19 cellular contexts compared by ENCODE assay signal in genomic region chr1:202994756-202995155, GRCh38. TPM values are rescaled to one million over a fixed set of nuclear protein-coding genes. Genes with fewer than 3 reads are reported as not detected.
DNase-seq lines count a peak whose midpoint lies in the region; ATAC-seq lines count a peak whose summit lies in the region.
"Had no signal": no experiment of that assay in that cellular context is flagged by ENCODE, and none has a peak within 500 bp of the region (broad histone marks: within the 10 kb centered on the region; RNA-seq: fewer than 3 reads in every experiment).

No MANE protein-coding gene starts in this region.

- no peaks in the 10 kb centered on the region for H3K4me1 ChIP-seq in trophoblast cell (ENCODE audit: control insufficient read depth in 1 of 2, insufficient read depth in 2 of 2, low read length in 2 of 2)

- H4K91ac ChIP-seq in trophoblast cell (ENCODE audit: low read depth, low read length), result no peak overlapping the region

- H2BK120ac ChIP-seq in trophoblast cell (ENCODE audit: insufficient read depth, low read length, poor library complexity), result no peak overlapping the region

- H3K27ac Mint-ChIP-seq in activated naive CD8-positive, alpha-beta T cell treated with anti-CD3 and anti-CD28 coated beads, Interleukin-2, amount 50 U/mL, for 24 hours, result no peak overlapping the region
- no peak overlapping the region for H3K27ac Mint-ChIP-seq in activated naive CD8-positive, alpha-beta T cell treated with anti-CD3 and anti-CD28 coated beads for 36 hours
- H3K27ac Mint-ChIP-seq in dendritic cell treated with granulocyte-macrophage colony-stimulating factor and Interleukin-4, amounts not matched to agents 40 ng/mL and 50 ng/mL, for 4 days, result peak overlapping the region; percentile 50
- H3K27ac Mint-ChIP-seq: CD4-positive, CD25-positive, alpha-beta regulatory T cell; CD8-positive, alpha-beta T cell had no signal

- no peak overlapping the region for H3K4me3 ChIP-seq in trophoblast cell (ENCODE audit: low read depth, low read length)
- H3K4me3 ChIP-seq: GM12878, HAP-1 had no signal

- intact Hi-C loops in dendritic cell treated with granulocyte-macrophage colony-stimulating factor and Interleukin-4, amounts not matched to agents 40 ng/mL and 50 ng/mL, for 4 days (cut with micrococcal nuclease), result loop anchor here (10.0 kb wide), 1 partner anchor 240 kb away; no protein-coding TSS in a partner anchor

- no peaks in the 10 kb centered on the region for H3K27me3 ChIP-seq in trophoblast cell (ENCODE audit: insufficient read depth, low read length)

- no peak overlapping the region for H3K23ac ChIP-seq in trophoblast cell (ENCODE audit: low read length)

- no peak overlapping the region for H3K14ac ChIP-seq in trophoblast cell (ENCODE audit: low read length)

- H3K4me2 ChIP-seq in trophoblast cell (ENCODE audit: low read length), result no peak overlapping the region

- H4K8ac ChIP-seq in trophoblast cell (ENCODE audit: low read depth, low read length), result no peak overlapping the region

- no peaks in the 10 kb centered on the region for H3K36me3 Mint-ChIP-seq in activated naive CD8-positive, alpha-beta T cell treated with anti-CD3 and anti-CD28 coated beads, Interleukin-2, amount 50 U/mL, for 24 hours (ENCODE audit: low read depth)
- H3K36me3 Mint-ChIP-seq in activated naive CD8-positive, alpha-beta T cell treated with anti-CD3 and anti-CD28 coated beads for 36 hours, result no peaks in the 10 kb centered on the region
- H3K36me3 Mint-ChIP-seq in dendritic cell treated with granulocyte-macrophage colony-stimulating factor and Interleukin-4, amounts not matched to agents 40 ng/mL and 50 ng/mL, for 4 days (ENCODE audit: low read depth), result no peaks in the 10 kb centered on the region
- H3K36me3 Mint-ChIP-seq: CD4-positive, CD25-positive, alpha-beta regulatory T cell; CD8-positive, alpha-beta T cell had no signal

- no peak overlapping the region for H2AFZ ChIP-seq in trophoblast cell (ENCODE audit: insufficient read depth, low read length, poor library complexity)

- peaks cover 27% of the 10 kb centered on the region for H3K27me3 Mint-ChIP-seq in activated naive CD8-positive, alpha-beta T cell treated with anti-CD3 and anti-CD28 coated beads, Interleukin-2, amount 50 U/mL, for 24 hours
- peaks cover 41% of the 10 kb centered on the region for H3K27me3 Mint-ChIP-seq in activated naive CD8-positive, alpha-beta T cell treated with anti-CD3 and anti-CD28 coated beads for 36 hours
- H3K27me3 Mint-ChIP-seq in dendritic cell treated with granulocyte-macrophage colony-stimulating factor and Interleukin-4, amounts not matched to agents 40 ng/mL and 50 ng/mL, for 4 days, result no peaks in the 10 kb centered on the region

- H2BK5ac ChIP-seq in trophoblast cell (ENCODE audit: low read depth, low read length, poor library complexity), result no peak overlapping the region

- no peak overlapping the region for H3K9ac ChIP-seq in trophoblast cell (ENCODE audit: low read length)

- no peak overlapping the region for H3K27ac ChIP-seq in trophoblast cell (ENCODE audit: low read depth, low read length)

- no peak overlapping the region for H2BK12ac ChIP-seq in trophoblast cell (ENCODE audit: low read length)

- no peak for DNase-seq in activated naive CD8-positive, alpha-beta T cell treated with anti-CD3 and anti-CD28 coated beads, Interleukin-2, amount 50 U/mL, for 24 hours
- no peak for DNase-seq in activated naive CD8-positive, alpha-beta T cell treated with anti-CD3 and anti-CD28 coated beads for 36 hours
- peak; percentile 27 for DNase-seq in M059J (ENCODE audit: low read depth)
- DNase-seq in SW480 (ENCODE audit: low spot score), result peak; percentile 14
- no peak for DNase-seq in trophoblast cell
- no peak for DNase-seq in 8988T
- DNase-seq: C1 segment of cervical spinal cord; Caco-2; CD4-positive, CD25-positive, alpha-beta regulatory T cell; CD8-positive, alpha-beta T cell; DMS 273 treated with DMSO at 0.1 percent for 48 hours; DMS79; EL; GDM1; GOT3 had no signal

- H3K4ac ChIP-seq in trophoblast cell (ENCODE audit: low read depth, low read length), result no peak overlapping the region

- H3K9me3 Mint-ChIP-seq in activated naive CD8-positive, alpha-beta T cell treated with anti-CD3 and anti-CD28 coated beads, Interleukin-2, amount 50 U/mL, for 24 hours, result no peaks in the 10 kb centered on the region
- no peaks in the 10 kb centered on the region for H3K9me3 Mint-ChIP-seq in activated naive CD8-positive, alpha-beta T cell treated with anti-CD3 and anti-CD28 coated beads for 36 hours
- H3K9me3 Mint-ChIP-seq in dendritic cell treated with granulocyte-macrophage colony-stimulating factor and Interleukin-4, amounts not matched to agents 40 ng/mL and 50 ng/mL, for 4 days, result peaks cover 8% of the 10 kb centered on the region
- H3K9me3 Mint-ChIP-seq: CD8-positive, alpha-beta T cell had no signal

- H3K18ac ChIP-seq in trophoblast cell (ENCODE audit: low read length), result no peak overlapping the region

- no peaks in the 10 kb centered on the region for H3K79me2 ChIP-seq in trophoblast cell (ENCODE audit: control insufficient read depth, insufficient read depth, low read length, poor library complexity)

- H2AK5ac ChIP-seq in trophoblast cell (ENCODE audit: low read length), result no peak overlapping the region

- H3K36me3 ChIP-seq in trophoblast cell (ENCODE audit: control insufficient read depth in 1 of 2, insufficient read depth in 2 of 2, low read length in 2 of 2), result no peaks in the 10 kb centered on the region
- H3K36me3 ChIP-seq: HAP-1 had no signal

- H3K79me1 ChIP-seq in trophoblast cell (ENCODE audit: low read length), result no peaks in the 10 kb centered on the region

- peak overlapping the region; percentile 7 for H3K4me3 Mint-ChIP-seq in activated naive CD8-positive, alpha-beta T cell treated with anti-CD3 and anti-CD28 coated beads, Interleukin-2, amount 50 U/mL, for 24 hours
- H3K4me3 Mint-ChIP-seq in activated naive CD8-positive, alpha-beta T cell treated with anti-CD3 and anti-CD28 coated beads for 36 hours, result no peak overlapping the region
- no peak overlapping the region for H3K4me3 Mint-ChIP-seq in dendritic cell treated with granulocyte-macrophage colony-stimulating factor and Interleukin-4, amounts not matched to agents 40 ng/mL and 50 ng/mL, for 4 days
- H3K4me3 Mint-ChIP-seq: CD4-positive, CD25-positive, alpha-beta regulatory T cell; CD8-positive, alpha-beta T cell had no signal

- peaks cover 5% of the 10 kb centered on the region for H3K4me1 Mint-ChIP-seq in activated naive CD8-positive, alpha-beta T cell treated with anti-CD3 and anti-CD28 coated beads, Interleukin-2, amount 50 U/mL, for 24 hours
- peaks cover 4% of the 10 kb centered on the region for H3K4me1 Mint-ChIP-seq in activated naive CD8-positive, alpha-beta T cell treated with anti-CD3 and anti-CD28 coated beads for 36 hours
- peaks cover 63% of the 10 kb centered on the region for H3K4me1 Mint-ChIP-seq in dendritic cell treated with granulocyte-macrophage colony-stimulating factor and Interleukin-4, amounts not matched to agents 40 ng/mL and 50 ng/mL, for 4 days (ENCODE audit: low read depth)

- WGBS in trophoblast cell (ENCODE audit: extremely low coverage, insufficient coverage, insufficient read length), result no CpG with 5 or more reads among the region's 3 CpGs

- H4K12ac ChIP-seq in trophoblast cell (ENCODE audit: low read depth, low read length), result no peak overlapping the region

- ATAC-seq in activated naive CD8-positive, alpha-beta T cell treated with anti-CD3 and anti-CD28 coated beads, Interleukin-2, amount 50 U/mL, for 24 hours, result no peak
- ATAC-seq in HG03159 (IDR thresholded peaks at IDR 0.05; ENCODE audit: unreplicated experiment), result no peak
- ATAC-seq: CD8-positive, alpha-beta T cell; GM12878 had no signal

- H3K9me3 ChIP-seq in trophoblast cell (ENCODE audit: insufficient read depth, low read depth, low read length), result no peaks in the 10 kb centered on the region
- H3K9me3 ChIP-seq: HAP-1 had no signal

RNA-seq across cellular contexts. Expression of gene TMEM183A, which starts 12.4 kb away (rescaled TPM):
- 10 to 100 TPM; 81.4 to 81.9 TPM for total RNA-seq in activated naive CD8-positive, alpha-beta T cell treated with anti-CD3 and anti-CD28 coated beads for 36 hours
- total RNA-seq in M059J (2014; rRNA removed; shearing (Covaris generic)), result 84.6 and 99.6 TPM in 2 replicates
- polyA plus RNA-seq in trophoblast cell (2013), result 46.3 and 46.7 TPM in 2 replicates

RNA-seq across cellular contexts. Expression of gene CYB5R1, which starts 27.7 kb away (rescaled TPM):
- 10 to 100 TPM; 18.3 to 19.2 TPM for total RNA-seq in activated naive CD8-positive, alpha-beta T cell treated with anti-CD3 and anti-CD28 coated beads for 36 hours
- total RNA-seq in M059J (2014; rRNA removed; shearing (Covaris generic)), result 34.8 and 46.5 TPM in 2 replicates
- polyA plus RNA-seq in trophoblast cell (2013), result 70.3 and 78.5 TPM in 2 replicates

RNA-seq across cellular contexts. Expression of gene PPFIA4, which starts 31.5 kb away (rescaled TPM):
- 10 to 100 TPM; 20.8 to 21.3 TPM for total RNA-seq in activated naive CD8-positive, alpha-beta T cell treated with anti-CD3 and anti-CD28 coated beads for 36 hours
- 2.5 and 12.1 TPM in 2 replicates for total RNA-seq in M059J (2014; rRNA removed; shearing (Covaris generic))
- polyA plus RNA-seq in trophoblast cell (2013), result 0.68 and 1.1 TPM in 2 replicates
- polyA plus RNA-seq: CD4-positive, CD25-positive, alpha-beta regulatory T cell had no signal

RNA-seq across cellular contexts. Expression of gene ADIPOR1, which starts 36.6 kb away (rescaled TPM):
- 10 to 100 TPM; 77.3 to 82.1 TPM for total RNA-seq in activated naive CD8-positive, alpha-beta T cell treated with anti-CD3 and anti-CD28 coated beads for 36 hours
- 149 and 150 TPM in 2 replicates for total RNA-seq in M059J (2014; rRNA removed; shearing (Covaris generic))
- 91.4 and 100 TPM in 2 replicates for polyA plus RNA-seq in trophoblast cell (2013)

Comparison
In these comparisons a context has a peak if more than half of its experiments do, and no peak if none do; other contexts are left out.
1. DNase-seq: peak in M059J (single experiment) and SW480 (single experiment); none in activated naive CD8-positive, alpha-beta T cell treated with anti-CD3 and anti-CD28 coated beads, Interleukin-2, amount 50 U/mL, for 24 hours (single experiment), activated naive CD8-positive, alpha-beta T cell treated with anti-CD3 and anti-CD28 coated beads for 36 hours (single experiment), trophoblast cell (0 of 2) and 8988T (single experiment).